ENCODE assay signal across 18 cellular contexts in the genomic region with DNA sequence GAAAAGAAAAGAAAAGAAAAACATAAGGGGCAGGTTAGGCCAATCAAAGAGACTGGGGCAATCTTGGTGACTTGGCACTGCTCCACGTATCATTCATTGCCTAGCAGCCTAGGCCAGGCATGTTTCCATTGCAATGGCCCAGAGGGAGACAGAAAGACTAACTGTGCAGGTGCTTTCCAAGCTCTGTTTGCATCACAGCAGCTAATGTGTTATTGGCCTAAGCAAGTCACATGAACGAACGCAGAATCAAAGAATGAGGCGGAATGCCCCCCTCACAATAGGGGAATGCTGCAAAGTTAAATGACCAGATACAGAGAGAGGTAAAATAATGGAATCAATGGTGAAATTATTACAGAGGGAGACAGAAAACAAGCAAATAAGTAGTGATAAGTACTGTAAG.
"Had no signal": no experiment of that assay in that cellular context is flagged by ENCODE, and none has a peak within 500 bp of the region (broad histone marks: within the 10 kb centered on the region; RNA-seq: fewer than 3 reads in every experiment).

No MANE protein-coding gene starts in this region.

- H3K27ac ChIP-seq: adrenal gland, esophagus squamous epithelium, thyroid gland had no signal

- H3K4me1 Mint-ChIP-seq: activated B cell treated with CpG ODN at 0.5 μM for 24 hours had no signal

- H3K36me3 Mint-ChIP-seq: activated CD4-positive, alpha-beta memory T cell treated with anti-CD3 and anti-CD28 coated beads for 36 hours; activated naive CD4-positive, alpha-beta T cell treated with anti-CD3 and anti-CD28 coated beads, Interleukin-2, amount 50 U/mL, for 72 hours had no signal

- H3K27me3 ChIP-seq: adrenal gland, esophagus squamous epithelium, thyroid gland had no signal

- H3K36me3 ChIP-seq: adrenal gland, esophagus squamous epithelium, thyroid gland had no signal

- DNase-seq: activated B cell treated with CpG ODN at 0.5 μM for 24 hours; activated CD4-positive, alpha-beta memory T cell treated with anti-CD3 and anti-CD28 coated beads for 36 hours; activated CD4-positive, alpha-beta T cell treated with anti-CD3 and anti-CD28 coated beads for 4 hours; activated gamma-delta T cell treated with Interleukin-2 at 50 U/mL for 16 hours; activated T-cell treated with anti-CD3 and anti-CD28 coated beads for 4 hours; adrenal gland; effector memory CD4-positive, alpha-beta T cell; esophagus squamous epithelium; midbrain; nephron progenitor cell; stimulated activated CD4-positive, alpha-beta T cell treated with anti-CD3 and anti-CD28 coated beads, Interleukin-2, amount 100 ng/mL, for 24 hours; stimulated activated naive CD4-positive, alpha-beta T cell treated with Interleukin-2 at 50 U/mL for 16 hours; thyroid gland had no signal

- H3K4me3 ChIP-seq: adrenal gland, esophagus squamous epithelium, lung, thyroid gland had no signal

- H3K9me3 Mint-ChIP-seq: activated B cell treated with CpG ODN at 0.5 μM for 24 hours; activated CD4-positive, alpha-beta memory T cell treated with anti-CD3 and anti-CD28 coated beads for 36 hours; activated naive CD4-positive, alpha-beta T cell treated with anti-CD3 and anti-CD28 coated beads, Interleukin-2, amount 50 U/mL, for 72 hours; activated T-helper 1 cell treated with anti-CD3 and anti-CD28 coated beads, Interleukin-12 subunit alpha, Interleukin-12 subunit beta, Interleukin-2, Interleukin-4 antibody, amounts not matched to agents 30 ng/mL and 10 ng/mL and 1 ng/mL, durations not matched to agents 14 hours and 24 hours and 36 hours; dendritic cell treated with granulocyte-macrophage colony-stimulating factor and Interleukin-4, amounts not matched to agents 40 ng/mL and 50 ng/mL, for 4 days; nephron progenitor cell had no signal

- H3K9me3 ChIP-seq: adrenal gland, esophagus squamous epithelium, thyroid gland had no signal

- H3K4me1 ChIP-seq: thyroid gland had no signal

- H3K4me3 Mint-ChIP-seq: activated B cell treated with CpG ODN at 0.5 μM for 24 hours; activated CD4-positive, alpha-beta memory T cell treated with anti-CD3 and anti-CD28 coated beads for 36 hours; activated T-helper 1 cell treated with anti-CD3 and anti-CD28 coated beads, Interleukin-12 subunit alpha, Interleukin-12 subunit beta, Interleukin-2, Interleukin-4 antibody, amounts not matched to agents 30 ng/mL and 10 ng/mL and 1 ng/mL, durations not matched to agents 14 hours and 24 hours and 36 hours; dendritic cell treated with granulocyte-macrophage colony-stimulating factor and Interleukin-4, amounts not matched to agents 40 ng/mL and 50 ng/mL, for 4 days; nephron progenitor cell had no signal

- ATAC-seq: activated naive CD4-positive, alpha-beta T cell treated with anti-CD3 and anti-CD28 coated beads, Interleukin-2, amount 50 U/mL, for 72 hours had no signal

- H3K27ac Mint-ChIP-seq: activated B cell treated with CpG ODN at 0.5 μM for 24 hours; activated CD4-positive, alpha-beta memory T cell treated with anti-CD3 and anti-CD28 coated beads for 36 hours; activated naive CD4-positive, alpha-beta T cell treated with anti-CD3 and anti-CD28 coated beads, Interleukin-2, amount 50 U/mL, for 72 hours; activated T-helper 1 cell treated with anti-CD3 and anti-CD28 coated beads, Interleukin-12 subunit alpha, Interleukin-12 subunit beta, Interleukin-2, Interleukin-4 antibody, amounts not matched to agents 30 ng/mL and 10 ng/mL and 1 ng/mL, durations not matched to agents 14 hours and 24 hours and 36 hours; dendritic cell treated with granulocyte-macrophage colony-stimulating factor and Interleukin-4, amounts not matched to agents 40 ng/mL and 50 ng/mL, for 4 days; nephron progenitor cell; progenitor cell of endocrine pancreas had no signal
